10 cellular contexts compared by ENCODE assay signal in genomic region chr10:87750001-87750651, GRCh38.
DNase-seq lines count a peak whose midpoint lies in the region; ATAC-seq and TF ChIP-seq lines count a peak whose summit lies in the region.
"Had no signal": no experiment of that assay in that cellular context is flagged by ENCODE, and none has a peak within 500 bp of the region (broad histone marks: within the 10 kb centered on the region; RNA-seq: fewer than 3 reads in every experiment).

No MANE protein-coding gene starts in this region.

- no peaks in the 10 kb centered on the region for H4K20me1 ChIP-seq in Loucy (ENCODE audit: insufficient read depth, low read length, poor library complexity, severe bottlenecking)

- H3K9me2 ChIP-seq in Loucy (replicated peaks; ENCODE audit: low read depth, low read length): no peaks in the 10 kb centered on the region

- WGBS in endodermal cell (ENCODE audit: insufficient coverage in 1 of 2, insufficient read length in 1 of 2), 2 experiments: 81 to 94% methylated on average over 2 to 4 of the region's 4 CpGs

- peaks cover 26% of the 10 kb centered on the region for H3K36me3 Mint-ChIP-seq in endodermal cell (ENCODE audit: low read depth)
- peaks cover 0 to 14% (median 14%) of the 10 kb centered on the region in 5 donors for H3K36me3 Mint-ChIP-seq in naive thymus-derived CD4-positive, alpha-beta T cell
- H3K36me3 Mint-ChIP-seq in activated T-helper 2 cell treated with anti-CD3 and anti-CD28 coated beads, Interferon-gamma antibody, Interleukin-2, Interleukin-4, amounts not matched to agents 10 μg/mL and 5 μg/mL and 100 μg/mL, durations not matched to agents 14 hours and 24 hours and 36 hours (ENCODE audit: low read depth): peaks cover 22% of the 10 kb centered on the region

- no peak overlapping the region for H3K27ac ChIP-seq in endodermal cell (ENCODE audit: low read depth, low read length)
- no peak overlapping the region for H3K27ac ChIP-seq in naive thymus-derived CD4-positive, alpha-beta T cell (ENCODE audit: low read depth, low read length)

- no peaks in the 10 kb centered on the region for H3K27me3 Mint-ChIP-seq in endodermal cell (ENCODE audit: insufficient read depth)
- H3K27me3 Mint-ChIP-seq in naive thymus-derived CD4-positive, alpha-beta T cell: no peaks in the 10 kb centered on the region
- H3K27me3 Mint-ChIP-seq in activated T-helper 2 cell treated with anti-CD3 and anti-CD28 coated beads, Interferon-gamma antibody, Interleukin-2, Interleukin-4, amounts not matched to agents 10 μg/mL and 5 μg/mL and 100 μg/mL, durations not matched to agents 14 hours and 24 hours and 36 hours (ENCODE audit: low read depth): no peaks in the 10 kb centered on the region

- DNase-seq in endodermal cell: no peak
- no peak for DNase-seq in naive thymus-derived CD4-positive, alpha-beta T cell
- no peak for DNase-seq in GDM1 (lab: John Stamatoyannopoulos, UW)
- DNase-seq in stimulated activated CD4-positive, alpha-beta T cell treated with anti-CD3 and anti-CD28 coated beads, Interleukin-4, amount 100 ng/mL, for 4 hours: no peak
- no peak for DNase-seq in stimulated activated CD8-positive, alpha-beta memory T cell treated with anti-CD3 and anti-CD28 coated beads, Interleukin-4, amount 100 ng/mL, for 48 hours
- no peak for DNase-seq in activated T-helper 2 cell treated with anti-CD3 and anti-CD28 coated beads, Interferon-gamma antibody, Interleukin-2, Interleukin-4, amounts not matched to agents 10 μg/mL and 5 μg/mL and 100 μg/mL, durations not matched to agents 14 hours and 24 hours and 36 hours (ENCODE audit: low spot score)
- DNase-seq: GOT3, stomach had no signal

- peaks cover 4% of the 10 kb centered on the region for H3K9me3 Mint-ChIP-seq in endodermal cell
- H3K9me3 Mint-ChIP-seq in naive thymus-derived CD4-positive, alpha-beta T cell: peaks cover 0 to 4% (median 0%) of the 10 kb centered on the region in 11 donors
- no peaks in the 10 kb centered on the region for H3K9me3 Mint-ChIP-seq in activated T-helper 2 cell treated with anti-CD3 and anti-CD28 coated beads, Interferon-gamma antibody, Interleukin-2, Interleukin-4, amounts not matched to agents 10 μg/mL and 5 μg/mL and 100 μg/mL, durations not matched to agents 14 hours and 24 hours and 36 hours

- no peaks in the 10 kb centered on the region for H3K9me3 ChIP-seq in Loucy (ENCODE audit: insufficient read depth, low read depth, low read length)
- H3K9me3 ChIP-seq in endodermal cell (ENCODE audit: control insufficient read depth, low read length): peaks cover 6% of the 10 kb centered on the region
- H3K9me3 ChIP-seq in naive thymus-derived CD4-positive, alpha-beta T cell (ENCODE audit: control insufficient read depth in 2 of 3, low read length in 3 of 3): no peaks in the 10 kb centered on the region
- H3K9me3 ChIP-seq: stomach had no signal

- TF ChIP-seq CTCF in Loucy (conservative IDR thresholded peaks at IDR 0.05; ENCODE audit: low read length) (no peak), endodermal cell (conservative IDR thresholded peaks at IDR 0.05) (no peak)

- H3K27me3 ChIP-seq in Loucy (ENCODE audit: insufficient read depth, low read length, poor library complexity, severe bottlenecking) (no peaks in the 10 kb centered on the region), endodermal cell (ENCODE audit: control insufficient read depth, insufficient read depth, low read length, poor library complexity, severe bottlenecking) (no peaks in the 10 kb centered on the region)
- H3K27me3 ChIP-seq in naive thymus-derived CD4-positive, alpha-beta T cell (ENCODE audit: control insufficient read depth in 2 of 2, insufficient read depth in 2 of 2, low read length in 2 of 2): no peaks in the 10 kb centered on the region
- H3K27me3 ChIP-seq: stomach had no signal

- H3K79me2 ChIP-seq in Loucy (ENCODE audit: insufficient read depth, low read length): no peaks in the 10 kb centered on the region

- H3K4me2 ChIP-seq in Loucy (ENCODE audit: low read depth, low read length, poor library complexity, severe bottlenecking): peak overlapping the region; percentile 25

- POLR2A ChIA-PET in naive thymus-derived CD4-positive, alpha-beta T cell (lab: Charles Lee): no interaction called here

- CTCF ChIA-PET in naive thymus-derived CD4-positive, alpha-beta T cell (lab: Charles Lee): interaction anchor here (1.1 kb wide), 1 partner anchor 9 kb away, joined by 5 read pairs; no protein-coding TSS in a partner anchor

- H3K4me1 ChIP-seq in Loucy (ENCODE audit: insufficient read depth, low read length, poor library complexity, severe bottlenecking): peaks cover 17% of the 10 kb centered on the region
- H3K4me1 ChIP-seq in endodermal cell (ENCODE audit: control insufficient read depth, insufficient read depth, low read length): peaks cover 8% of the 10 kb centered on the region
- H3K4me1 ChIP-seq in naive thymus-derived CD4-positive, alpha-beta T cell (ENCODE audit: control insufficient read depth in 2 of 2, insufficient read depth in 2 of 2, low read length in 2 of 2): no peaks in the 10 kb centered on the region

- no peak overlapping the region for H3K4me3 Mint-ChIP-seq in endodermal cell
- H3K4me3 Mint-ChIP-seq in naive thymus-derived CD4-positive, alpha-beta T cell: no peak overlapping the region
- no peak overlapping the region for H3K4me3 Mint-ChIP-seq in activated T-helper 2 cell treated with anti-CD3 and anti-CD28 coated beads, Interferon-gamma antibody, Interleukin-2, Interleukin-4, amounts not matched to agents 10 μg/mL and 5 μg/mL and 100 μg/mL, durations not matched to agents 14 hours and 24 hours and 36 hours (ENCODE audit: low read depth)

- peak overlapping the region; percentile 65 for H3K27ac Mint-ChIP-seq in endodermal cell
- H3K27ac Mint-ChIP-seq in naive thymus-derived CD4-positive, alpha-beta T cell: peak overlapping the region in 6 of 9 donors; percentile 19 to 84 (median 70)
- no peak overlapping the region for H3K27ac Mint-ChIP-seq in activated T-helper 2 cell treated with anti-CD3 and anti-CD28 coated beads, Interferon-gamma antibody, Interleukin-2, Interleukin-4, amounts not matched to agents 10 μg/mL and 5 μg/mL and 100 μg/mL, durations not matched to agents 14 hours and 24 hours and 36 hours

- no peak overlapping the region for H2AFZ ChIP-seq in Loucy (ENCODE audit: low read length)

- H3K9ac ChIP-seq in Loucy (ENCODE audit: low read depth, low read length, poor library complexity, severe bottlenecking): no peak overlapping the region
- H3K9ac ChIP-seq in endodermal cell (ENCODE audit: extremely low read depth, low read length, poor library complexity, severe bottlenecking): no peak overlapping the region

- peaks cover 5% of the 10 kb centered on the region; the same call in 1 of the 2 replicates for H3F3A ChIP-seq in Loucy (ENCODE audit: low read depth)

- H3K36me3 ChIP-seq in Loucy (ENCODE audit: insufficient read depth, low read length): peaks cover 21% of the 10 kb centered on the region; the same call in 1 of the 2 replicates
- peaks cover 53% of the 10 kb centered on the region for H3K36me3 ChIP-seq in endodermal cell (ENCODE audit: control insufficient read depth, insufficient read depth, low read length)
- H3K36me3 ChIP-seq in naive thymus-derived CD4-positive, alpha-beta T cell (ENCODE audit: control insufficient read depth in 2 of 3, insufficient read depth in 3 of 3, low read length in 3 of 3): peaks cover 0 to 10% (median 7%) of the 10 kb centered on the region in 3 experiments

- peaks cover 23% of the 10 kb centered on the region for H3K4me1 Mint-ChIP-seq in endodermal cell
- peaks cover 0 to 9% (median 3%) of the 10 kb centered on the region in 7 donors for H3K4me1 Mint-ChIP-seq in naive thymus-derived CD4-positive, alpha-beta T cell
- peaks cover 21% of the 10 kb centered on the region for H3K4me1 Mint-ChIP-seq in activated T-helper 2 cell treated with anti-CD3 and anti-CD28 coated beads, Interferon-gamma antibody, Interleukin-2, Interleukin-4, amounts not matched to agents 10 μg/mL and 5 μg/mL and 100 μg/mL, durations not matched to agents 14 hours and 24 hours and 36 hours (ENCODE audit: low read depth)

- intact Hi-C loops in naive thymus-derived CD4-positive, alpha-beta T cell (cut with micrococcal nuclease): no loop called here
- intact Hi-C loops in activated T-helper 2 cell treated with anti-CD3 and anti-CD28 coated beads, Interferon-gamma antibody, Interleukin-2, Interleukin-4, amounts not matched to agents 10 μg/mL and 5 μg/mL and 100 μg/mL, durations not matched to agents 14 hours and 24 hours and 36 hours (cut with micrococcal nuclease): no loop called here

- peak overlapping the region; percentile 34; the same call in 1 of the 2 replicates for H3K4me3 ChIP-seq in GM08714 (ENCODE audit: low read length)
- H3K4me3 ChIP-seq in Loucy (ENCODE audit: low read length, poor library complexity, severe bottlenecking): no peak overlapping the region
- H3K4me3 ChIP-seq in endodermal cell (ENCODE audit: low read length): no peak overlapping the region
- H3K4me3 ChIP-seq in naive thymus-derived CD4-positive, alpha-beta T cell (ENCODE audit: low read length): no peak overlapping the region
- H3K4me3 ChIP-seq: stomach had no signal

- ATAC-seq in naive thymus-derived CD4-positive, alpha-beta T cell: no peak
